Comparison of ENCODE assay signal across 1 cellular context in the genomic region with DNA sequence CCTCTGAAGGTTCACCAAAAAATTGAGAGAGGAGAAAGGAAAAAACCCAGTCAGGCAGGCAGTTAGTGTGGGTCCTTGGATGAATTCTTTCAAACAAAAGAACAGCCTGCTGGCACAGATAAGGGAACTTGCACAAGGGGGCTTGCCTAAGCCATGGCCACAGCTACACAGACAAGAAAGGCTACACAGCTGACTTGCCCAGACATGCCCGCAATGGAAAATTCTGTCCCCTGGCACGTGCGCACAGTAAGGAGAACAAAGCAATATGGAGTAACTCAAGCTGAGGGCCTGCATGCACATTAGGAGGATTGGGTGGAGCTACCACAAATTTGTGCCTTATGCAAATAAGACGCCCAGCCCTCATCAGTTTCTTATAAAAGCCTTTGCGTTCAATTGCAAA.
A peak's percentile ranks its signal among the peaks of the same experiment; 100 is the strongest.
TF ChIP-seq lines count a peak whose summit lies in the region.

No MANE protein-coding gene starts in this region.

TF ChIP-seq in K562, 482 proteins besides CTCF, POLR2A, EP300 and RAD21 (continues in another document):
- TF ChIP-seq PTTG1 (tag; IDR thresholded peaks at IDR 0.05; ENCODE audit: low read depth) (peak; percentile 80), TEAD1 (CRISPR knock-in tag; IDR thresholded peaks at IDR 0.05) (peak in 1 of 2 experiments; percentile 74; a peak in 2 of 4 replicates), L3MBTL2 (IDR thresholded peaks at IDR 0.05) (peak; percentile 36; the same call in 1 of the 2 replicates), ZNF134 (CRISPR knock-in tag; conservative IDR thresholded peaks at IDR 0.05) (no peak), NR4A1 (CRISPR knock-in tag; IDR thresholded peaks at IDR 0.05) (0 out of 2 replicates have a peak, but pooled peaks have one; percentile 84), NR4A1 (tag; IDR thresholded peaks at IDR 0.05) (peak; percentile 98), MEF2D (tag; conservative IDR thresholded peaks at IDR 0.05; ENCODE audit: low read depth) (peak; percentile 70; the same call in 1 of the 2 replicates), HSF4 (CRISPR knock-in tag; IDR thresholded peaks at IDR 0.05; ENCODE audit: borderline replicate concordance) (peak; percentile 55; the same call in 1 of the 2 replicates), ARID1B (IDR thresholded peaks at IDR 0.05) (peak; percentile 57; the same call in 1 of the 2 replicates), ZNF133 (CRISPR knock-in tag; IDR thresholded peaks at IDR 0.05) (0 out of 2 replicates have a peak, but pooled peaks have one; percentile 53), TAL1 (IDR thresholded peaks at IDR 0.05) (peak; percentile 42; the same call in 1 of the 2 replicates), SMAD4 (CRISPR knock-in tag; conservative IDR thresholded peaks at IDR 0.05) (peak; percentile 87), DACH1 (IDR thresholded peaks at IDR 0.05; ENCODE audit: partially characterized antibody) (no peak), HMG20B (CRISPR knock-in tag; IDR thresholded peaks at IDR 0.05) (no peak), PHB (CRISPR knock-in tag; IDR thresholded peaks at IDR 0.05) (no peak), MCM7 (IDR thresholded peaks at IDR 0.05) (no peak), ZNF263 (CRISPR knock-in tag; IDR thresholded peaks at IDR 0.05; ENCODE audit: borderline replicate concordance) (no peak), ZNF766 (CRISPR knock-in tag; conservative IDR thresholded peaks at IDR 0.05) (peak; percentile 87), MECOM (CRISPR knock-in tag; IDR thresholded peaks at IDR 0.05) (peak; percentile 75; the same call in 1 of the 2 replicates), HMGN3 (IDR thresholded peaks at IDR 0.05; ENCODE audit: borderline replicate concordance, extremely low read depth, insufficient read length, low read depth, low read length) (no peak), MYC (IDR thresholded peaks at IDR 0.05; ENCODE audit: low read depth, low read length) (no peak), MYC (CRISPR knock-in tag; IDR thresholded peaks at IDR 0.05; ENCODE audit: borderline replicate concordance, low read depth) (peak; percentile 40; the same call in 1 of the 2 replicates), ZSCAN32 (CRISPR knock-in tag; IDR thresholded peaks at IDR 0.05) (no peak), ZFP1 (CRISPR knock-in tag; IDR thresholded peaks at IDR 0.05) (no peak), TRIM24 (IDR thresholded peaks at IDR 0.05) (0 out of 4 replicates have a peak, but pooled peaks of 1 of the 2 experiments have one; percentile 24), ZFP36 (IDR thresholded peaks at IDR 0.05; ENCODE audit: low read depth, low read length, partially characterized antibody) (peak; percentile 30), SAP30 (IDR thresholded peaks at IDR 0.05; ENCODE audit: borderline replicate concordance, insufficient read depth, low read depth, low read length, poor library complexity, severe bottlenecking) (no peak), KLF13 (tag; IDR thresholded peaks at IDR 0.05; ENCODE audit: borderline replicate concordance, low read depth) (0 out of 2 replicates have a peak, but pooled peaks have one; percentile 34), ZNF586 (CRISPR knock-in tag; conservative IDR thresholded peaks at IDR 0.05) (peak; percentile 63; the same call in 1 of the 2 replicates), MTA2 (IDR thresholded peaks at IDR 0.05; ENCODE audit: low read depth) (peak; percentile 39; the same call in 1 of the 2 replicates), MED1 (CRISPR knock-in tag; IDR thresholded peaks at IDR 0.05; ENCODE audit: borderline replicate concordance) (no peak), MCM5 (IDR thresholded peaks at IDR 0.05; ENCODE audit: low read depth) (no peak), SMAD3 (CRISPR knock-in tag; conservative IDR thresholded peaks at IDR 0.05) (peak; percentile 86), BACH1 (tag; IDR thresholded peaks at IDR 0.05) (peak; percentile 25; the same call in 1 of the 2 replicates), CEBPB (tag; IDR thresholded peaks at IDR 0.05) (peak; percentile 89)
- TF ChIP-seq, protein P1, sequence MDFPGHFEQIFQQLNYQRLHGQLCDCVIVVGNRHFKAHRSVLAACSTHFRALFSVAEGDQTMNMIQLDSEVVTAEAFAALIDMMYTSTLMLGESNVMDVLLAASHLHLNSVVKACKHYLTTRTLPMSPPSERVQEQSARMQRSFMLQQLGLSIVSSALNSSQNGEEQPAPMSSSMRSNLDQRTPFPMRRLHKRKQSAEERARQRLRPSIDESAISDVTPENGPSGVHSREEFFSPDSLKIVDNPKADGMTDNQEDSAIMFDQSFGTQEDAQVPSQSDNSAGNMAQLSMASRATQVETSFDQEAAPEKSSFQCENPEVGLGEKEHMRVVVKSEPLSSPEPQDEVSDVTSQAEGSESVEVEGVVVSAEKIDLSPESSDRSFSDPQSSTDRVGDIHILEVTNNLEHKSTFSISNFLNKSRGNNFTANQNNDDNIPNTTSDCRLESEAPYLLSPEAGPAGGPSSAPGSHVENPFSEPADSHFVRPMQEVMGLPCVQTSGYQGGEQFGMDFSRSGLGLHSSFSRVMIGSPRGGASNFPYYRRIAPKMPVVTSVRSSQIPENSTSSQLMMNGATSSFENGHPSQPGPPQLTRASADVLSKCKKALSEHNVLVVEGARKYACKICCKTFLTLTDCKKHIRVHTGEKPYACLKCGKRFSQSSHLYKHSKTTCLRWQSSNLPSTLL (IDR thresholded peaks at IDR 0.05), result no peak
- TF ChIP-seq, protein P2, sequence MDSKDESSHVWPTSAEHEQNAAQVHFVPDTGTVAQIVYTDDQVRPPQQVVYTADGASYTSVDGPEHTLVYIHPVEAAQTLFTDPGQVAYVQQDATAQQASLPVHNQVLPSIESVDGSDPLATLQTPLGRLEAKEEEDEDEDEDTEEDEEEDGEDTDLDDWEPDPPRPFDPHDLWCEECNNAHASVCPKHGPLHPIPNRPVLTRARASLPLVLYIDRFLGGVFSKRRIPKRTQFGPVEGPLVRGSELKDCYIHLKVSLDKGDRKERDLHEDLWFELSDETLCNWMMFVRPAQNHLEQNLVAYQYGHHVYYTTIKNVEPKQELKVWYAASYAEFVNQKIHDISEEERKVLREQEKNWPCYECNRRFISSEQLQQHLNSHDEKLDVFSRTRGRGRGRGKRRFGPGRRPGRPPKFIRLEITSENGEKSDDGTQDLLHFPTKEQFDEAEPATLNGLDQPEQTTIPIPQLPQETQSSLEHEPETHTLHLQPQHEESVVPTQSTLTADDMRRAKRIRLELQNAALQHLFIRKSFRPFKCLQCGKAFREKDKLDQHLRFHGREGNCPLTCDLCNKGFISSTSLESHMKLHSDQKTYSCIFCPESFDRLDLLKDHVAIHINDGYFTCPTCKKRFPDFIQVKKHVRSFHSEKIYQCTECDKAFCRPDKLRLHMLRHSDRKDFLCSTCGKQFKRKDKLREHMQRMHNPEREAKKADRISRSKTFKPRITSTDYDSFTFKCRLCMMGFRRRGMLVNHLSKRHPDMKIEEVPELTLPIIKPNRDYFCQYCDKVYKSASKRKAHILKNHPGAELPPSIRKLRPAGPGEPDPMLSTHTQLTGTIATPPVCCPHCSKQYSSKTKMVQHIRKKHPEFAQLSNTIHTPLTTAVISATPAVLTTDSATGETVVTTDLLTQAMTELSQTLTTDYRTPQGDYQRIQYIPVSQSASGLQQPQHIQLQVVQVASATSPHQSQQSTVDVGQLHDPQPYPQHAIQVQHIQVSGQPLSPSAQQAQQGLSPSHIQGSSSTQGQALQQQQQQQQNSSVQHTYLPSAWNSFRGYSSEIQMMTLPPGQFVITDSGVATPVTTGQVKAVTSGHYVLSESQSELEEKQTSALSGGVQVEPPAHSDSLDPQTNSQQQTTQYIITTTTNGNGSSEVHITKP (IDR thresholded peaks at IDR 0.05; ENCODE audit: partially characterized antibody), result no peak
- TF ChIP-seq, protein P3, sequence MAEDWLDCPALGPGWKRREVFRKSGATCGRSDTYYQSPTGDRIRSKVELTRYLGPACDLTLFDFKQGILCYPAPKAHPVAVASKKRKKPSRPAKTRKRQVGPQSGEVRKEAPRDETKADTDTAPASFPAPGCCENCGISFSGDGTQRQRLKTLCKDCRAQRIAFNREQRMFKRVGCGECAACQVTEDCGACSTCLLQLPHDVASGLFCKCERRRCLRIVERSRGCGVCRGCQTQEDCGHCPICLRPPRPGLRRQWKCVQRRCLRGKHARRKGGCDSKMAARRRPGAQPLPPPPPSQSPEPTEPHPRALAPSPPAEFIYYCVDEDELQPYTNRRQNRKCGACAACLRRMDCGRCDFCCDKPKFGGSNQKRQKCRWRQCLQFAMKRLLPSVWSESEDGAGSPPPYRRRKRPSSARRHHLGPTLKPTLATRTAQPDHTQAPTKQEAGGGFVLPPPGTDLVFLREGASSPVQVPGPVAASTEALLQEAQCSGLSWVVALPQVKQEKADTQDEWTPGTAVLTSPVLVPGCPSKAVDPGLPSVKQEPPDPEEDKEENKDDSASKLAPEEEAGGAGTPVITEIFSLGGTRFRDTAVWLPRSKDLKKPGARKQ (CRISPR knock-in tag; IDR thresholded peaks at IDR 0.05), result no peak
- TF ChIP-seq, protein P4, sequence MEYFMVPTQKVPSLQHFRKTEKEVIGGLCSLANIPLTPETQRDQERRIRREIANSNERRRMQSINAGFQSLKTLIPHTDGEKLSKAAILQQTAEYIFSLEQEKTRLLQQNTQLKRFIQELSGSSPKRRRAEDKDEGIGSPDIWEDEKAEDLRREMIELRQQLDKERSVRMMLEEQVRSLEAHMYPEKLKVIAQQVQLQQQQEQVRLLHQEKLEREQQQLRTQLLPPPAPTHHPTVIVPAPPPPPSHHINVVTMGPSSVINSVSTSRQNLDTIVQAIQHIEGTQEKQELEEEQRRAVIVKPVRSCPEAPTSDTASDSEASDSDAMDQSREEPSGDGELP (CRISPR knock-in tag; IDR thresholded peaks at IDR 0.05; ENCODE audit: borderline replicate concordance), result peak; percentile 30; the same call in 1 of the 2 replicates
- TF ChIP-seq, protein P5, sequence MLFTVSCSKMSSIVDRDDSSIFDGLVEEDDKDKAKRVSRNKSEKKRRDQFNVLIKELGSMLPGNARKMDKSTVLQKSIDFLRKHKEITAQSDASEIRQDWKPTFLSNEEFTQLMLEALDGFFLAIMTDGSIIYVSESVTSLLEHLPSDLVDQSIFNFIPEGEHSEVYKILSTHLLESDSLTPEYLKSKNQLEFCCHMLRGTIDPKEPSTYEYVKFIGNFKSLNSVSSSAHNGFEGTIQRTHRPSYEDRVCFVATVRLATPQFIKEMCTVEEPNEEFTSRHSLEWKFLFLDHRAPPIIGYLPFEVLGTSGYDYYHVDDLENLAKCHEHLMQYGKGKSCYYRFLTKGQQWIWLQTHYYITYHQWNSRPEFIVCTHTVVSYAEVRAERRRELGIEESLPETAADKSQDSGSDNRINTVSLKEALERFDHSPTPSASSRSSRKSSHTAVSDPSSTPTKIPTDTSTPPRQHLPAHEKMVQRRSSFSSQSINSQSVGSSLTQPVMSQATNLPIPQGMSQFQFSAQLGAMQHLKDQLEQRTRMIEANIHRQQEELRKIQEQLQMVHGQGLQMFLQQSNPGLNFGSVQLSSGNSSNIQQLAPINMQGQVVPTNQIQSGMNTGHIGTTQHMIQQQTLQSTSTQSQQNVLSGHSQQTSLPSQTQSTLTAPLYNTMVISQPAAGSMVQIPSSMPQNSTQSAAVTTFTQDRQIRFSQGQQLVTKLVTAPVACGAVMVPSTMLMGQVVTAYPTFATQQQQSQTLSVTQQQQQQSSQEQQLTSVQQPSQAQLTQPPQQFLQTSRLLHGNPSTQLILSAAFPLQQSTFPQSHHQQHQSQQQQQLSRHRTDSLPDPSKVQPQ (CRISPR knock-in tag; IDR thresholded peaks at IDR 0.05; ENCODE audit: borderline replicate concordance), result 0 out of 2 replicates have a peak, but pooled peaks have one; percentile 41
- TF ChIP-seq, protein P6, sequence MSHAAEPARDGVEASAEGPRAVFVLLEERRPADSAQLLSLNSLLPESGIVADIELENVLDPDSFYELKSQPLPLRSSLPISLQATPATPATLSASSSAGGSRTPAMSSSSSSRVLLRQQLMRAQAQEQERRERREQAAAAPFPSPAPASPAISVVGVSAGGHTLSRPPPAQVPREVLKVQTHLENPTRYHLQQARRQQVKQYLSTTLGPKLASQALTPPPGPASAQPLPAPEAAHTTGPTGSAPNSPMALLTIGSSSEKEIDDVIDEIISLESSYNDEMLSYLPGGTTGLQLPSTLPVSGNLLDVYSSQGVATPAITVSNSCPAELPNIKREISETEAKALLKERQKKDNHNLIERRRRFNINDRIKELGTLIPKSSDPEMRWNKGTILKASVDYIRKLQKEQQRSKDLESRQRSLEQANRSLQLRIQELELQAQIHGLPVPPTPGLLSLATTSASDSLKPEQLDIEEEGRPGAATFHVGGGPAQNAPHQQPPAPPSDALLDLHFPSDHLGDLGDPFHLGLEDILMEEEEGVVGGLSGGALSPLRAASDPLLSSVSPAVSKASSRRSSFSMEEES (CRISPR knock-in tag; IDR thresholded peaks at IDR 0.05), result no peak
- TF ChIP-seq, protein P7, sequence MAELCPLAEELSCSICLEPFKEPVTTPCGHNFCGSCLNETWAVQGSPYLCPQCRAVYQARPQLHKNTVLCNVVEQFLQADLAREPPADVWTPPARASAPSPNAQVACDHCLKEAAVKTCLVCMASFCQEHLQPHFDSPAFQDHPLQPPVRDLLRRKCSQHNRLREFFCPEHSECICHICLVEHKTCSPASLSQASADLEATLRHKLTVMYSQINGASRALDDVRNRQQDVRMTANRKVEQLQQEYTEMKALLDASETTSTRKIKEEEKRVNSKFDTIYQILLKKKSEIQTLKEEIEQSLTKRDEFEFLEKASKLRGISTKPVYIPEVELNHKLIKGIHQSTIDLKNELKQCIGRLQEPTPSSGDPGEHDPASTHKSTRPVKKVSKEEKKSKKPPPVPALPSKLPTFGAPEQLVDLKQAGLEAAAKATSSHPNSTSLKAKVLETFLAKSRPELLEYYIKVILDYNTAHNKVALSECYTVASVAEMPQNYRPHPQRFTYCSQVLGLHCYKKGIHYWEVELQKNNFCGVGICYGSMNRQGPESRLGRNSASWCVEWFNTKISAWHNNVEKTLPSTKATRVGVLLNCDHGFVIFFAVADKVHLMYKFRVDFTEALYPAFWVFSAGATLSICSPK (IDR thresholded peaks at IDR 0.05; ENCODE audit: borderline replicate concordance), result no peak
- TF ChIP-seq, protein P8, sequence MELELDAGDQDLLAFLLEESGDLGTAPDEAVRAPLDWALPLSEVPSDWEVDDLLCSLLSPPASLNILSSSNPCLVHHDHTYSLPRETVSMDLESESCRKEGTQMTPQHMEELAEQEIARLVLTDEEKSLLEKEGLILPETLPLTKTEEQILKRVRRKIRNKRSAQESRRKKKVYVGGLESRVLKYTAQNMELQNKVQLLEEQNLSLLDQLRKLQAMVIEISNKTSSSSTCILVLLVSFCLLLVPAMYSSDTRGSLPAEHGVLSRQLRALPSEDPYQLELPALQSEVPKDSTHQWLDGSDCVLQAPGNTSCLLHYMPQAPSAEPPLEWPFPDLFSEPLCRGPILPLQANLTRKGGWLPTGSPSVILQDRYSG (tag; conservative IDR thresholded peaks at IDR 0.05; ENCODE audit: low read depth), result peak; percentile 81
